In genomic region chrX:24019448-24019847, GRCh38 we compare ENCODE assay signal across 21 cellular contexts. TPM values are rescaled to one million over a fixed set of nuclear protein-coding genes. Genes with fewer than 3 reads are reported as not detected.
A peak's percentile ranks its signal among the peaks of the same experiment; 100 is the strongest.
DNase-seq lines count a peak whose midpoint lies in the region; ATAC-seq and TF ChIP-seq lines count a peak whose summit lies in the region.
"Had no signal": no experiment of that assay in that cellular context is flagged by ENCODE, and none has a peak within 500 bp of the region (broad histone marks: within the 10 kb centered on the region; RNA-seq: fewer than 3 reads in every experiment).

No MANE protein-coding gene starts in this region.

- no TSS peak for BruUV-seq in MCF 10A (replicated peaks; lab: Mats Ljungman, UMichigan)

- peaks cover 12% of the 10 kb centered on the region for H3K36me3 Mint-ChIP-seq in T-helper 1 cell treated with Interleukin-12 subunit alpha and Interleukin-12 subunit beta and Interleukin-4 antibody, amounts not matched to agents 30 μg/mL and 1 μg/mL, for 36 hours (ENCODE audit: low read depth)
- H3K36me3 Mint-ChIP-seq in CD4-positive, alpha-beta memory T cell = peaks cover 4 to 11% of the 10 kb centered on the region in 2 donors
- H3K36me3 Mint-ChIP-seq in T-helper 2 cell treated with Interferon-gamma antibody and Interleukin-4, amounts not matched to agents 5 μg/mL and 100 μg/mL, for 36 hours (ENCODE audit: low read depth) = peaks cover 24% of the 10 kb centered on the region
- peaks cover 7% of the 10 kb centered on the region for H3K36me3 Mint-ChIP-seq in MCF 10A (ENCODE audit: insufficient read depth, unreplicated experiment)

- H3K4me3 Mint-ChIP-seq in T-helper 1 cell treated with Interleukin-12 subunit alpha and Interleukin-12 subunit beta and Interleukin-4 antibody, amounts not matched to agents 30 μg/mL and 1 μg/mL, for 36 hours = no peak overlapping the region
- H3K4me3 Mint-ChIP-seq in CD4-positive, alpha-beta memory T cell = peak overlapping the region in 3 of 8 donors; percentile 3 to 54 (median 35)
- H3K4me3 Mint-ChIP-seq in T-helper 2 cell treated with Interferon-gamma antibody and Interleukin-4, amounts not matched to agents 5 μg/mL and 100 μg/mL, for 36 hours = peak overlapping the region; percentile 30
- no peak overlapping the region for H3K4me3 Mint-ChIP-seq in MCF 10A (ENCODE audit: unreplicated experiment)
- H3K4me3 Mint-ChIP-seq: activated B cell treated with CpG ODN at 0.5 μM for 24 hours, H9, neural progenitor cell had no signal

- intact Hi-C loops in CD4-positive, alpha-beta memory T cell (cut with micrococcal nuclease) = no loop called here
- intact Hi-C loops in MCF 10A (cut with micrococcal nuclease) = no loop called here

- H3K4me1 Mint-ChIP-seq in T-helper 1 cell treated with Interleukin-12 subunit alpha and Interleukin-12 subunit beta and Interleukin-4 antibody, amounts not matched to agents 30 μg/mL and 1 μg/mL, for 36 hours (ENCODE audit: low read depth) = peaks cover 33% of the 10 kb centered on the region
- peaks cover 25 to 44% (median 32%) of the 10 kb centered on the region in 4 donors for H3K4me1 Mint-ChIP-seq in CD4-positive, alpha-beta memory T cell
- H3K4me1 Mint-ChIP-seq in T-helper 2 cell treated with Interferon-gamma antibody and Interleukin-4, amounts not matched to agents 5 μg/mL and 100 μg/mL, for 36 hours (ENCODE audit: low read depth) = peaks cover 34% of the 10 kb centered on the region
- peaks cover 7% of the 10 kb centered on the region for H3K4me1 Mint-ChIP-seq in MCF 10A (ENCODE audit: insufficient read depth, unreplicated experiment)

- 37 to 53% methylated on average over 2 to 3 of the region's 7 CpGs for WGBS in gastroesophageal sphincter (ENCODE audit: low coverage in 1 of 2), 2 donors

- no peaks in the 10 kb centered on the region for H3K9me3 ChIP-seq in CD4-positive, alpha-beta memory T cell (ENCODE audit: control insufficient read depth in 1 of 2, low read length in 2 of 2)
- no peaks in the 10 kb centered on the region for H3K9me3 ChIP-seq in gastroesophageal sphincter
- H3K9me3 ChIP-seq: transverse colon had no signal

- DNase-seq in T-helper 1 cell (no peak), AG08396 (ENCODE audit: low spot score) (no peak), MCF 10A (ENCODE audit: unreplicated experiment) (no peak)
- DNase-seq in CD4-positive, alpha-beta memory T cell = peak in 4 of 5 donors; percentile 6 to 39 (median 16)
- DNase-seq in T-helper 2 cell treated with Interferon-gamma antibody and Interleukin-4, amounts not matched to agents 5 μg/mL and 100 μg/mL, for 36 hours (ENCODE audit: low spot score) = no peak
- DNase-seq: activated B cell treated with CpG ODN at 0.5 μM for 24 hours; amniotic stem cell; C1 segment of cervical spinal cord; DND-41; H9; kidney; mesenchymal stem cell; NCI-H1417 treated with DMSO at 0.1 percent for 48 hours; NCI-H2227 treated with DMSO at 0.1 percent for 48 hours; stimulated activated naive CD4-positive, alpha-beta T cell treated with Interleukin-2 at 50 U/mL for 16 hours; transverse colon had no signal

- no peaks in the 10 kb centered on the region for H3K36me3 ChIP-seq in CD4-positive, alpha-beta memory T cell (ENCODE audit: insufficient read depth, low read length)
- no peaks in the 10 kb centered on the region for H3K36me3 ChIP-seq in gastroesophageal sphincter
- H3K36me3 ChIP-seq: neural progenitor cell, transverse colon had no signal

- CTCF ChIA-PET in CD4-positive, alpha-beta memory T cell (lab: Charles Lee; ENCODE audit: partially characterized antibody) = interaction anchor here (0.6 to 5.1 kb wide), 2 partner anchors 35 to 122 kb away, joined by 3 to 23 read pairs; partner anchors contain the start of gene EIF2S3
- CTCF ChIA-PET in MCF 10A (lab: Yijun Ruan, JAX) = no interaction called here

- POLR2A ChIA-PET in CD4-positive, alpha-beta memory T cell (lab: Charles Lee; ENCODE audit: partially characterized antibody) = interaction anchor here (2.7 kb wide), 1 partner anchor 35 kb away, joined by 9 read pairs; the partner anchor contains the start of gene EIF2S3
- POLR2A ChIA-PET in MCF 10A (lab: Yijun Ruan, JAX) = interaction anchor here (0.5 to 2.5 kb wide), 3 partner anchors 12 to 110 kb away, joined by 3 to 19 read pairs (median 4); partner anchors contain the start of gene EIF2S3

- H3K27ac Mint-ChIP-seq in T-helper 1 cell treated with Interleukin-12 subunit alpha and Interleukin-12 subunit beta and Interleukin-4 antibody, amounts not matched to agents 30 μg/mL and 1 μg/mL, for 36 hours = peak overlapping the region; percentile 13
- peak overlapping the region in 2 of 7 donors; percentile 40 to 41 for H3K27ac Mint-ChIP-seq in CD4-positive, alpha-beta memory T cell
- H3K27ac Mint-ChIP-seq in T-helper 2 cell treated with Interferon-gamma antibody and Interleukin-4, amounts not matched to agents 5 μg/mL and 100 μg/mL, for 36 hours = peak overlapping the region; percentile 7
- no peak overlapping the region for H3K27ac Mint-ChIP-seq in MCF 10A (ENCODE audit: low read depth, unreplicated experiment)
- H3K27ac Mint-ChIP-seq: activated B cell treated with CpG ODN at 0.5 μM for 24 hours, neural progenitor cell had no signal

- H3K4me3 ChIP-seq in CD4-positive, alpha-beta memory T cell (ENCODE audit: low read length in 2 of 2) = no peak overlapping the region
- no peak overlapping the region for H3K4me3 ChIP-seq in gastroesophageal sphincter
- H3K4me3 ChIP-seq: neural progenitor cell, transverse colon had no signal

- TF ChIP-seq CTCF in gastroesophageal sphincter (IDR thresholded peaks at IDR 0.05) (no peak), MCF 10A (IDR thresholded peaks at IDR 0.05; ENCODE audit: unreplicated experiment) (no peak)

- no peaks in the 10 kb centered on the region for H3K27me3 ChIP-seq in CD4-positive, alpha-beta memory T cell (ENCODE audit: insufficient read depth, low read length)
- no peaks in the 10 kb centered on the region for H3K27me3 ChIP-seq in gastroesophageal sphincter
- H3K27me3 ChIP-seq: neural progenitor cell, transverse colon had no signal

- no peak for ATAC-seq in gastroesophageal sphincter
- ATAC-seq in HG02610 (IDR thresholded peaks at IDR 0.05; ENCODE audit: unreplicated experiment) = no peak

- no peaks in the 10 kb centered on the region for H3K27me3 Mint-ChIP-seq in T-helper 1 cell treated with Interleukin-12 subunit alpha and Interleukin-12 subunit beta and Interleukin-4 antibody, amounts not matched to agents 30 μg/mL and 1 μg/mL, for 36 hours (ENCODE audit: low read depth)
- H3K27me3 Mint-ChIP-seq in CD4-positive, alpha-beta memory T cell = no peaks in the 10 kb centered on the region
- H3K27me3 Mint-ChIP-seq in T-helper 2 cell treated with Interferon-gamma antibody and Interleukin-4, amounts not matched to agents 5 μg/mL and 100 μg/mL, for 36 hours (ENCODE audit: low read depth) = no peaks in the 10 kb centered on the region
- peaks cover 70% of the 10 kb centered on the region for H3K27me3 Mint-ChIP-seq in MCF 10A (ENCODE audit: insufficient read depth, unreplicated experiment)
- H3K27me3 Mint-ChIP-seq: activated B cell treated with CpG ODN at 0.5 μM for 24 hours had no signal

- TF ChIP-seq EP300 in gastroesophageal sphincter (IDR thresholded peaks at IDR 0.05) = no peak

- no peak overlapping the region for H3K27ac ChIP-seq in CD4-positive, alpha-beta memory T cell (ENCODE audit: low read depth, low read length)
- H3K27ac ChIP-seq in gastroesophageal sphincter = peak overlapping the region in 3 of 4 donors; percentile 43 to 71 (median 60)
- H3K27ac ChIP-seq: 22Rv1, neural progenitor cell had no signal

- H3K4me1 ChIP-seq in CD4-positive, alpha-beta memory T cell (ENCODE audit: insufficient read depth, low read length) = peaks cover 41% of the 10 kb centered on the region
- H3K4me1 ChIP-seq in gastroesophageal sphincter = peaks cover 0 to 43% (median 0%) of the 10 kb centered on the region in 3 donors

- H3K9me3 Mint-ChIP-seq in T-helper 1 cell treated with Interleukin-12 subunit alpha and Interleukin-12 subunit beta and Interleukin-4 antibody, amounts not matched to agents 30 μg/mL and 1 μg/mL, for 36 hours = no peaks in the 10 kb centered on the region
- H3K9me3 Mint-ChIP-seq in CD4-positive, alpha-beta memory T cell = no peaks in the 10 kb centered on the region
- H3K9me3 Mint-ChIP-seq in T-helper 2 cell treated with Interferon-gamma antibody and Interleukin-4, amounts not matched to agents 5 μg/mL and 100 μg/mL, for 36 hours = no peaks in the 10 kb centered on the region
- H3K9me3 Mint-ChIP-seq in MCF 10A (ENCODE audit: unreplicated experiment) = no peaks in the 10 kb centered on the region
- H3K9me3 Mint-ChIP-seq: activated B cell treated with CpG ODN at 0.5 μM for 24 hours, H9, neural progenitor cell had no signal

- no peak for TF ChIP-seq POLR2A in gastroesophageal sphincter (IDR thresholded peaks at IDR 0.05)

RNA-seq across cellular contexts. Expression of gene KLHL15, which starts 7.5 kb away (rescaled TPM):
- total RNA-seq in CD4-positive, alpha-beta memory T cell = 1 to 10 TPM; 7.3 to 7.9 TPM
- 1 to 10 TPM; 1.3 to 1.5 TPM for polyA plus RNA-seq in CD4-positive, alpha-beta memory T cell
- 10 to 100 TPM; 12.2 to 42.3 (median 17.4) TPM for total RNA-seq in gastroesophageal sphincter
- 4.8 and 5.6 TPM in 2 replicates for total RNA-seq in MCF 10A (2022)

RNA-seq across cellular contexts. Expression of gene EIF2S3, which starts 35.3 kb away (rescaled TPM):
- 100 to 1,000 TPM; 218 to 221 TPM for total RNA-seq in CD4-positive, alpha-beta memory T cell
- polyA plus RNA-seq in CD4-positive, alpha-beta memory T cell = 100 to 1,000 TPM; 117 to 120 TPM
- 100 to 1,000 TPM; 139 to 179 (median 156) TPM for total RNA-seq in gastroesophageal sphincter
- 354 and 391 TPM in 2 replicates for total RNA-seq in MCF 10A (2022)

Comparison
In these comparisons a context has a peak if more than half of its experiments do, and no peak if none do; other contexts are left out.
1. DNase-seq: peak in CD4-positive, alpha-beta memory T cell (4 of 5); none in T-helper 1 cell (0 of 5), T-helper 2 cell treated with Interferon-gamma antibody and Interleukin-4, amounts not matched to agents 5 μg/mL and 100 μg/mL, for 36 hours (single experiment), AG08396 (single experiment) and MCF 10A (single experiment).